ENCODE assay signal across 11 cellular contexts in genomic region chr4:9833421-9833820, GRCh38. TPM values are rescaled to one million over a fixed set of nuclear protein-coding genes. Genes with fewer than 3 reads are reported as not detected.
"Had no signal": no experiment of that assay in that cellular context is flagged by ENCODE, and none has a peak within 500 bp of the region (broad histone marks: within the 10 kb centered on the region; RNA-seq: fewer than 3 reads in every experiment).

No MANE protein-coding gene starts in this region.

- H3K9me3 Mint-ChIP-seq: IgD-negative memory B cell had no signal

- H3K36me3 Mint-ChIP-seq: IgD-negative memory B cell had no signal

- H3K27ac ChIP-seq: GM23248, HL-60 had no signal

- H3K4me3 Mint-ChIP-seq: HFFc6, IgD-negative memory B cell had no signal

- H3K27ac Mint-ChIP-seq: HFFc6, IgD-negative memory B cell had no signal

- H3K4me1 Mint-ChIP-seq: IgD-negative memory B cell had no signal

- H3K4me1 ChIP-seq: HAP-1 had no signal

- H3K36me3 ChIP-seq: HAP-1 had no signal

- ATAC-seq: HCT116, HepG2 had no signal

- DNase-seq: GM23248, GOT3, H7, HFFc6 had no signal

- H3K9me3 ChIP-seq: HAP-1 had no signal

- H3K4me3 ChIP-seq: GM23248, HAP-1 had no signal

RNA-seq across cellular contexts. Expression of gene DRD5, which starts 52.0 kb away (rescaled TPM):
- total RNA-seq: GM23248, H4, H7, HepG2, HFFc6, HT1080 had no signal
- polyA plus RNA-seq: GM23248, HepG2, IgD-negative memory B cell had no signal
